In genomic region chr5:142813208-142813607, GRCh38 we compare ENCODE assay signal across 16 cellular contexts. TPM values are rescaled to one million over a fixed set of nuclear protein-coding genes. Genes with fewer than 3 reads are reported as not detected.
DNase-seq lines count a peak whose midpoint lies in the region; ATAC-seq and TF ChIP-seq lines count a peak whose summit lies in the region.
"Had no signal": no experiment of that assay in that cellular context is flagged by ENCODE, and none has a peak within 500 bp of the region (broad histone marks: within the 10 kb centered on the region; RNA-seq: fewer than 3 reads in every experiment).

No MANE protein-coding gene starts in this region.

- H3K4me1 ChIP-seq in esophagus muscularis mucosa (peaks cover 75 to 96% (median 80%) of the 10 kb centered on the region in 4 donors), lung (ENCODE audit: control insufficient read depth in 2 of 2, insufficient read depth in 2 of 2, low read length in 2 of 2) (peaks cover 25 to 57% of the 10 kb centered on the region in 2 donors), testis (peaks cover 58% of the 10 kb centered on the region)

- intact Hi-C loops in esophagus muscularis mucosa (cut with DNase I) = no loop called here
- intact Hi-C loops in testis (cut with DNase I; ENCODE audit: low total_unique reads) = no loop called here
- intact Hi-C loops in posterior vena cava (cut with DNase I) = no loop called here

- H3K4me3 ChIP-seq in esophagus muscularis mucosa (no peak overlapping the region), lung (no peak overlapping the region), testis (no peak overlapping the region)
- H3K4me3 ChIP-seq: MG63, PC-9 had no signal

- H3K9me3 ChIP-seq in esophagus muscularis mucosa (no peaks in the 10 kb centered on the region), lung (ENCODE audit: control insufficient read depth in 2 of 2, insufficient read depth in 1 of 2, low read length in 1 of 2) (no peaks in the 10 kb centered on the region), testis (no peaks in the 10 kb centered on the region)
- H3K9me3 ChIP-seq: MG63 had no signal

- DNase-seq in CD1c-positive myeloid dendritic cell (ENCODE audit: extremely low spot score) = peak; percentile 43
- DNase-seq in esophagus muscularis mucosa (ENCODE audit: extremely low spot score) = no peak
- no peak for DNase-seq in lung (ENCODE audit: low spot score)
- no peak for DNase-seq in testis
- no peak for DNase-seq in posterior vena cava (ENCODE audit: low spot score)
- DNase-seq in NCI-H146 (lab: John Stamatoyannopoulos, UW) = no peak
- no peak for DNase-seq in NAMALWA (ENCODE audit: low spot score)
- DNase-seq: ACHN; CD8-positive, alpha-beta memory T cell; GF-D8; MG63; NCI-H1105 treated with DMSO at 0.1 percent for 48 hours; NCI-H187 treated with DMSO at 0.1 percent for 48 hours; NCI-H774; PC-9 had no signal

- H3K36me3 ChIP-seq in esophagus muscularis mucosa (no peaks in the 10 kb centered on the region), lung (ENCODE audit: control insufficient read depth in 2 of 2, insufficient read depth in 2 of 2, low read length in 2 of 2) (no peaks in the 10 kb centered on the region), testis (ENCODE audit: low read depth, missing control alignments) (no peaks in the 10 kb centered on the region)
- H3K36me3 ChIP-seq: MG63 had no signal

- TF ChIP-seq POLR2A in esophagus muscularis mucosa (IDR thresholded peaks at IDR 0.05; ENCODE audit: low read depth) (no peak), testis (IDR thresholded peaks at IDR 0.05) (no peak)

- no peak for TF ChIP-seq EP300 in esophagus muscularis mucosa (IDR thresholded peaks at IDR 0.05)

- 100% methylated on average over 3 of the region's 3 CpGs for WGBS in esophagus muscularis mucosa
- 92 to 94% methylated on average over 3 of the region's 3 CpGs for WGBS in lung, 2 donors
- 78 to 85% methylated on average over 3 of the region's 3 CpGs for WGBS in testis, 2 donors

- H3K27ac ChIP-seq in esophagus muscularis mucosa (replicated peaks in 1 of 4) = peak overlapping the region; percentile 46 to 73 (median 68)
- H3K27ac ChIP-seq in lung (ENCODE audit: low read depth in 1 of 2, low read length in 1 of 2) = peak overlapping the region; percentile 47 to 54
- H3K27ac ChIP-seq in testis = peak overlapping the region; percentile 52 to 84
- H3K27ac ChIP-seq: PC-9 had no signal

- TF ChIP-seq CTCF in esophagus muscularis mucosa (IDR thresholded peaks at IDR 0.05) (no peak), lung (IDR thresholded peaks at IDR 0.05; ENCODE audit: control extremely low read depth, extremely low read depth) (no peak), testis (IDR thresholded peaks at IDR 0.05) (no peak)

- ATAC-seq in lung (ENCODE audit: insufficient read depth, low FRiP score) = no peak
- no peak for ATAC-seq in GM21390 (IDR thresholded peaks at IDR 0.05; ENCODE audit: unreplicated experiment)

- H3K27me3 ChIP-seq in esophagus muscularis mucosa (no peaks in the 10 kb centered on the region), lung (ENCODE audit: control insufficient read depth, insufficient read depth) (no peaks in the 10 kb centered on the region), testis (no peaks in the 10 kb centered on the region)
- H3K27me3 ChIP-seq: MG63 had no signal

RNA-seq across cellular contexts. Expression of gene ARHGAP26, which starts 43.0 kb away (rescaled TPM):
- total RNA-seq in esophagus muscularis mucosa (10 to 100 TPM; 22.3 to 40.7 (median 28.2) TPM), lung (10 to 100 TPM; 36.2 to 52.3 TPM), testis (10 to 100 TPM; 95.7 to 98.7 TPM), posterior vena cava (10 to 100 TPM; 31.8 to 39.5 TPM)
- polyA plus RNA-seq in lung (10 to 100 TPM in 1 of 2 donors, 1 to 10 TPM in 1; 5.4 to 24.5 TPM), testis (ENCODE audit: insufficient read depth, low read depth, low replicate concordance) (33.8 TPM)
